ENCODE assay signal across 33 cellular contexts in the genomic region with DNA sequence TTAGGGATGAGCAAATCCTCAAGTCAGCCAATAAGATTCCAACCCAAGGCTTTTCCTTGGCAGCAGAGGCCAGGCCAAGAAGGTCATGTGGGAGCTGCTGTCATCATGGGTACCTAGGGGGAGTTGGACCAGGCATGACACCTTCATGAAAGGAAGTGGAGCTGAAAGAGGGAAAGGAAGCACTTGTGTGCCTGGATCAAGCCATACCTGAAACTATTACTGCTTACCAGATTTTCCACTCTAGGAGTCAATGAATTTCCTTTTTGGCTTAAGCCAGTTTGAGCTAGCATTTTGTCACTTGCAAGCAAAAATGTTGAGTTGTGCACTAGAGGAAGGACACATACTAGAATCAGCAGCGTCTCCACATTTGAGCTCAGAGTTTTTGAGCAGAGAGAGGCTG. TPM values are rescaled to one million over a fixed set of nuclear protein-coding genes. Genes with fewer than 3 reads are reported as not detected.
"Had no signal": no experiment of that assay in that cellular context is flagged by ENCODE, and none has a peak within 500 bp of the region (broad histone marks: within the 10 kb centered on the region; RNA-seq: fewer than 3 reads in every experiment).

No MANE protein-coding gene starts in this region.

- H3K27me3 ChIP-seq: ascending aorta, gastroesophageal sphincter had no signal

- H3K27ac Mint-ChIP-seq: activated CD4-positive, alpha-beta memory T cell treated with anti-CD3 and anti-CD28 coated beads for 36 hours; activated CD4-positive, alpha-beta T cell treated with anti-CD3 and anti-CD28 coated beads for 36 hours; activated CD4-positive, alpha-beta T cell treated with anti-CD3 and anti-CD28 coated beads, Interleukin-2, amount 10 ng/mL, durations not matched to agents 24 days and 14 days; activated CD8-positive, alpha-beta memory T cell treated with anti-CD3 and anti-CD28 coated beads, Interleukin-2, amount 10 ng/mL, durations not matched to agents 7 days and 5 days; activated CD8-positive, alpha-beta T cell treated with anti-CD3 and anti-CD28 coated beads, Interleukin-2, amount 10 ng/mL, durations not matched to agents 7 days and 5 days; activated naive CD4-positive, alpha-beta T cell treated with anti-CD3 and anti-CD28 coated beads, Interleukin-2, amount 10 ng/mL, durations not matched to agents 7 days and 5 days; activated naive CD4-positive, alpha-beta T cell treated with anti-CD3 and anti-CD28 coated beads, Interleukin-2, amount 50 U/mL, for 72 hours; activated naive CD8-positive, alpha-beta T cell treated with anti-CD3 and anti-CD28 coated beads, Interleukin-2, amount 10 ng/mL, durations not matched to agents 7 days and 5 days; activated T-helper 1 cell treated with anti-CD3 and anti-CD28 coated beads, Interleukin-12 subunit alpha, Interleukin-12 subunit beta, Interleukin-2, Interleukin-4 antibody, amounts not matched to agents 30 ng/mL and 10 ng/mL and 1 ng/mL, durations not matched to agents 14 hours and 24 hours and 36 hours; T-helper 17 cell; T-helper 2 cell treated with Interferon-gamma antibody and Interleukin-4, amounts not matched to agents 5 μg/mL and 100 μg/mL, for 36 hours had no signal

- H3K4me1 ChIP-seq: ascending aorta, esophagus squamous epithelium had no signal

- H3K9me3 ChIP-seq: ascending aorta, esophagus squamous epithelium, gastroesophageal sphincter had no signal

- H3K9me3 Mint-ChIP-seq: activated CD4-positive, alpha-beta memory T cell treated with anti-CD3 and anti-CD28 coated beads for 36 hours; activated CD4-positive, alpha-beta T cell treated with anti-CD3 and anti-CD28 coated beads, Interleukin-2, amount 10 ng/mL, durations not matched to agents 24 days and 14 days; activated naive CD4-positive, alpha-beta T cell treated with anti-CD3 and anti-CD28 coated beads, Interleukin-2, amount 10 ng/mL, durations not matched to agents 7 days and 5 days; activated naive CD4-positive, alpha-beta T cell treated with anti-CD3 and anti-CD28 coated beads, Interleukin-2, amount 50 U/mL, for 72 hours; activated naive CD8-positive, alpha-beta T cell treated with anti-CD3 and anti-CD28 coated beads, Interleukin-2, amount 10 ng/mL, durations not matched to agents 7 days and 5 days; activated T-helper 1 cell treated with anti-CD3 and anti-CD28 coated beads, Interleukin-12 subunit alpha, Interleukin-12 subunit beta, Interleukin-2, Interleukin-4 antibody, amounts not matched to agents 30 ng/mL and 10 ng/mL and 1 ng/mL, durations not matched to agents 14 hours and 24 hours and 36 hours; T-helper 2 cell treated with Interferon-gamma antibody and Interleukin-4, amounts not matched to agents 5 μg/mL and 100 μg/mL, for 36 hours had no signal

- ATAC-seq: activated CD4-positive, alpha-beta T cell treated with anti-CD3 and anti-CD28 coated beads for 36 hours; activated CD8-positive, alpha-beta memory T cell treated with anti-CD3 and anti-CD28 coated beads, Interleukin-2, amount 10 ng/mL, durations not matched to agents 7 days and 5 days; activated CD8-positive, alpha-beta T cell treated with anti-CD3 and anti-CD28 coated beads, Interleukin-2, amount 10 ng/mL, durations not matched to agents 7 days and 5 days; activated naive CD4-positive, alpha-beta T cell treated with anti-CD3 and anti-CD28 coated beads, Interleukin-2, amount 50 U/mL, for 72 hours; gastroesophageal sphincter; T-helper 17 cell had no signal

- H3K27ac ChIP-seq: ascending aorta, epithelial cell of prostate, esophagus squamous epithelium, gastroesophageal sphincter, WERI-Rb-1 had no signal

- H3K4me1 Mint-ChIP-seq: activated CD4-positive, alpha-beta T cell treated with anti-CD3 and anti-CD28 coated beads for 36 hours; activated naive CD8-positive, alpha-beta T cell treated with anti-CD3 and anti-CD28 coated beads, Interleukin-2, amount 10 ng/mL, durations not matched to agents 7 days and 5 days had no signal

- H3K36me3 Mint-ChIP-seq: activated CD4-positive, alpha-beta memory T cell treated with anti-CD3 and anti-CD28 coated beads for 36 hours; activated CD8-positive, alpha-beta memory T cell treated with anti-CD3 and anti-CD28 coated beads, Interleukin-2, amount 10 ng/mL, durations not matched to agents 7 days and 5 days; activated naive CD4-positive, alpha-beta T cell treated with anti-CD3 and anti-CD28 coated beads, Interleukin-2, amount 10 ng/mL, durations not matched to agents 7 days and 5 days; activated naive CD4-positive, alpha-beta T cell treated with anti-CD3 and anti-CD28 coated beads, Interleukin-2, amount 50 U/mL, for 72 hours; activated naive CD8-positive, alpha-beta T cell treated with anti-CD3 and anti-CD28 coated beads, Interleukin-2, amount 10 ng/mL, durations not matched to agents 7 days and 5 days; brain had no signal

- H3K4me3 ChIP-seq: ascending aorta, esophagus squamous epithelium, gastroesophageal sphincter had no signal

- H3K36me3 ChIP-seq: ascending aorta, esophagus squamous epithelium, gastroesophageal sphincter, WERI-Rb-1 had no signal

- DNase-seq: activated CD4-positive, alpha-beta memory T cell treated with anti-CD3 and anti-CD28 coated beads for 36 hours; activated CD4-positive, alpha-beta T cell treated with anti-CD3 and anti-CD28 coated beads for 36 hours; activated CD4-positive, alpha-beta T cell treated with anti-CD3 and anti-CD28 coated beads, Interleukin-2, amount 10 ng/mL, durations not matched to agents 24 days and 14 days; activated CD4-positive, CD25-positive, alpha-beta regulatory T cell; activated CD4-positive, CD25-positive, alpha-beta regulatory T cell treated with anti-CD3 and anti-CD28 coated beads, Interleukin-2, amount 50 U/mL, for 72 hours; activated CD8-positive, alpha-beta memory T cell treated with anti-CD3 and anti-CD28 coated beads, Interleukin-2, amount 10 ng/mL, durations not matched to agents 7 days and 5 days; activated CD8-positive, alpha-beta memory T cell treated with anti-CD3 and anti-CD28 coated beads, Interleukin-2, amount 50 U/mL, for 4 hours; activated CD8-positive, alpha-beta T cell treated with anti-CD3 and anti-CD28 coated beads, Interleukin-2, amount 10 ng/mL, durations not matched to agents 7 days and 5 days; activated gamma-delta T cell; activated naive CD4-positive, alpha-beta T cell; activated naive CD4-positive, alpha-beta T cell treated with anti-CD3 and anti-CD28 coated beads, Interleukin-2, amount 10 ng/mL, durations not matched to agents 7 days and 5 days; activated naive CD8-positive, alpha-beta T cell treated with anti-CD3 and anti-CD28 coated beads, Interleukin-2, amount 10 ng/mL, durations not matched to agents 7 days and 5 days; activated T-cell treated with anti-CD3 and anti-CD28 coated beads, Interleukin-2, amount 50 U/mL, for 1 hour; activated T-cell treated with anti-CD3 and anti-CD28 coated beads, Interleukin-2, amount 50 U/mL, for 48 hours; cortex of kidney; dermis blood vessel endothelial cell; effector CD8-positive, alpha-beta T cell; esophagus squamous epithelium; foreskin melanocyte; T-helper 1 cell; T-helper 17 cell; T1000; WERI-Rb-1 had no signal

- H3K4me3 Mint-ChIP-seq: activated CD4-positive, alpha-beta memory T cell treated with anti-CD3 and anti-CD28 coated beads for 36 hours; activated CD4-positive, alpha-beta T cell treated with anti-CD3 and anti-CD28 coated beads for 36 hours; activated CD4-positive, alpha-beta T cell treated with anti-CD3 and anti-CD28 coated beads, Interleukin-2, amount 10 ng/mL, durations not matched to agents 24 days and 14 days; activated CD8-positive, alpha-beta memory T cell treated with anti-CD3 and anti-CD28 coated beads, Interleukin-2, amount 10 ng/mL, durations not matched to agents 7 days and 5 days; activated CD8-positive, alpha-beta T cell treated with anti-CD3 and anti-CD28 coated beads, Interleukin-2, amount 10 ng/mL, durations not matched to agents 7 days and 5 days; activated naive CD4-positive, alpha-beta T cell treated with anti-CD3 and anti-CD28 coated beads, Interleukin-2, amount 10 ng/mL, durations not matched to agents 7 days and 5 days; activated naive CD8-positive, alpha-beta T cell treated with anti-CD3 and anti-CD28 coated beads, Interleukin-2, amount 10 ng/mL, durations not matched to agents 7 days and 5 days; activated T-helper 1 cell treated with anti-CD3 and anti-CD28 coated beads, Interleukin-12 subunit alpha, Interleukin-12 subunit beta, Interleukin-2, Interleukin-4 antibody, amounts not matched to agents 30 ng/mL and 10 ng/mL and 1 ng/mL, durations not matched to agents 14 hours and 24 hours and 36 hours; brain; T-helper 17 cell; T-helper 2 cell treated with Interferon-gamma antibody and Interleukin-4, amounts not matched to agents 5 μg/mL and 100 μg/mL, for 36 hours had no signal

- H3K27me3 Mint-ChIP-seq: activated CD4-positive, alpha-beta memory T cell treated with anti-CD3 and anti-CD28 coated beads for 36 hours; activated CD4-positive, alpha-beta T cell treated with anti-CD3 and anti-CD28 coated beads for 36 hours had no signal

RNA-seq across cellular contexts. Expression of gene WNK2, which starts 14.5 kb away (rescaled TPM):
- total RNA-seq: activated CD8-positive, alpha-beta memory T cell treated with anti-CD3 and anti-CD28 coated beads, Interleukin-2, amount 10 ng/mL, durations not matched to agents 7 days and 5 days; activated CD8-positive, alpha-beta T cell treated with anti-CD3 and anti-CD28 coated beads, Interleukin-2, amount 10 ng/mL, durations not matched to agents 7 days and 5 days; ascending aorta; dermis blood vessel endothelial cell; endothelial cell of umbilical vein; fibroblast of lung; fibroblast of villous mesenchyme; T-helper 17 cell had no signal
